ENCODE assay signal across 10 cellular contexts in the genomic region with DNA sequence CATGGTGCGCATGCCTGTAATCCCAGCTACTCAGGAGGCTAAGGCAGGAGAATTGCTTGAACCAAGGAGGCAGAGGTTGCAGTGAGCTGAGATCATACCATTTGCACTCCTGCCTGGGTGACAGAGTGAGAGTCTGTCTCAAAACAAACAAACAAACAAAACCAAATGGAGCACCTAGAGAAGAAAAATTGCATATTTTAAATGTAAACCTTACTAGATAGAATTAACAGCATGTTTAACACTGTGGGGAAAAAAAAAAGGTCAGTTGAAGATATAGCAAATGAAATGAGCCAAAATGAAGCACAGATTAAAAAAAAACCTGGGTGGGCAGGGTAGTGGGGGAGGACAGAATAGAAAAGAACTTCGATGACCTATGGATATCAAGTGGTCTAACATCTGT. TPM values are rescaled to one million over a fixed set of nuclear protein-coding genes. Genes with fewer than 3 reads are reported as not detected.
"Had no signal": no experiment of that assay in that cellular context is flagged by ENCODE, and none has a peak within 500 bp of the region (broad histone marks: within the 10 kb centered on the region; RNA-seq: fewer than 3 reads in every experiment).

No MANE protein-coding gene starts in this region.

- H3K4me3 Mint-ChIP-seq: H9, HFFc6 had no signal

- H3K27ac Mint-ChIP-seq: HFFc6 had no signal

- H2AFZ ChIP-seq: GM23248 had no signal

- FAIRE-seq: H1, H54 had no signal

- H3K4me1 ChIP-seq: HAP-1 had no signal

- H3K9me3 ChIP-seq: HAP-1 had no signal

- DNase-seq: GM23248, GOT3, H7, H9, HFFc6 had no signal

- H3K4me3 ChIP-seq: GM23248, HAP-1 had no signal

- H3K36me3 ChIP-seq: HAP-1 had no signal

- H3K27ac ChIP-seq: GM23248 had no signal

- H3K9me3 Mint-ChIP-seq: H9, HFFc6 had no signal

- ATAC-seq: HCT116 had no signal

- H3K9ac ChIP-seq: GM23248 had no signal

- H3K4me1 Mint-ChIP-seq: H9 had no signal

RNA-seq across cellular contexts. Expression of a gene that starts 7.3 kb away (rescaled TPM):
- total RNA-seq: GM23248, H1, H4, H7, H9, HFFc6 had no signal
- polyA plus RNA-seq: GM23248, H1 had no signal

RNA-seq across cellular contexts. Expression of a gene that starts 51.4 kb away (rescaled TPM):
- total RNA-seq: GM23248 had no signal
